ENCODE assay signal across 33 cellular contexts in the genomic region with DNA sequence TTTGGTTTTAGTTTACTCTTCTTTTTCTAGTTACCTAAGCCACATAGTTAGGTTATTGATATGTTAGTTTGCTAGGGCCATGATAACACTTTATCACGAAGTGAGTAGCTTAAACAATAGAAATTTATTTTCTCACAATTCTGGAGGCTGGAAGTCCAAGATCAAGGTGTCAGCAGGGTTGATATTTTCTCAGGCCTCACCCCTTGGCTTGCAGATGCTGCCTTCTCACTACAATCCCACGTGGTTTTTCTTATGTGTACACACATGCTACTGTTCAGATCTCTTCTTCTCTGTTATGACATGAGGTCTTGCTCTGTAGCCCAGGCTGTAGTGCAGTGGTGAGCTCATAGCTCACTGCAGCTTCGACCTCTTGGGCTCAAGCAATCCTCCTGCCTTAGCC.
"Had no signal": no experiment of that assay in that cellular context is flagged by ENCODE, and none has a peak within 500 bp of the region (broad histone marks: within the 10 kb centered on the region; RNA-seq: fewer than 3 reads in every experiment).

No MANE protein-coding gene starts in this region.

- DNase-seq: activated B cell treated with CpG ODN at 0.5 μM for 24 hours; activated CD4-positive, alpha-beta memory T cell treated with anti-CD3 and anti-CD28 coated beads for 36 hours; activated CD4-positive, alpha-beta T cell treated with anti-CD3 and anti-CD28 coated beads for 4 hours; activated CD4-positive, alpha-beta T cell treated with anti-CD3 and anti-CD28 coated beads, Interleukin-2, amount 10 ng/mL, durations not matched to agents 24 days and 14 days; activated CD4-positive, alpha-beta T cell treated with anti-CD3 and anti-CD28 coated beads, Interleukin-2, amount 50 U/mL, for 1 hour; activated CD4-positive, alpha-beta T cell treated with anti-CD3 and anti-CD28 coated beads, Interleukin-2, amount 50 U/mL, for 4 hours; activated CD4-positive, CD25-positive, alpha-beta regulatory T cell treated with anti-CD3 and anti-CD28 coated beads, Interleukin-2, amount 50 U/mL, for 72 hours; activated CD8-positive, alpha-beta memory T cell treated with anti-CD3 and anti-CD28 coated beads, Interleukin-2, amount 50 U/mL, for 4 hours; activated CD8-positive, alpha-beta T cell treated with anti-CD3 and anti-CD28 coated beads for 36 hours; activated effector memory CD4-positive, alpha-beta T cell treated with anti-CD3 and anti-CD28 coated beads, Interleukin-2, amount 50 U/mL, for 16 hours; activated gamma-delta T cell treated with Interleukin-2 at 50 U/mL for 16 hours; activated naive CD4-positive, alpha-beta T cell; activated naive CD4-positive, alpha-beta T cell treated with anti-CD3 and anti-CD28 coated beads for 36 hours; activated naive CD4-positive, alpha-beta T cell treated with anti-CD3 and anti-CD28 coated beads, Interleukin-2, amount 50 U/mL, for 16 hours; activated naive CD8-positive, alpha-beta T cell treated with anti-CD3 and anti-CD28 coated beads for 36 hours; activated T-cell treated with anti-CD3 and anti-CD28 coated beads for 4 hours; activated T-cell treated with anti-CD3 and anti-CD28 coated beads, Interleukin-2, amount 50 U/mL, for 1 hour; activated T-cell treated with anti-CD3 and anti-CD28 coated beads, Interleukin-2, amount 50 U/mL, for 4 hours; activated T-cell treated with anti-CD3 and anti-CD28 coated beads, Interleukin-2, amount 50 U/mL, for 72 hours; adrenal gland; amniotic stem cell; aorta; body of pancreas; brain microvascular endothelial cell; central memory CD4-positive, alpha-beta T cell; T-helper 2 cell; T-helper 9 cell had no signal

- H3K4me3 ChIP-seq: adrenal gland, body of pancreas, breast epithelium had no signal

- H3K36me3 ChIP-seq: adrenal gland, brain microvascular endothelial cell, breast epithelium had no signal

- H3K27me3 ChIP-seq: adrenal gland, body of pancreas, brain microvascular endothelial cell, breast epithelium had no signal

- H3K9me3 ChIP-seq: adrenal gland had no signal

- H3K27ac ChIP-seq: adrenal gland, body of pancreas, brain microvascular endothelial cell, breast epithelium, VCaP had no signal

- ATAC-seq: activated CD8-positive, alpha-beta T cell treated with anti-CD3 and anti-CD28 coated beads for 36 hours; activated naive CD4-positive, alpha-beta T cell treated with anti-CD3 and anti-CD28 coated beads, Interleukin-2, amount 50 U/mL, for 72 hours; activated T-cell treated with anti-CD3 and anti-CD28 coated beads, Interleukin-2, amount 50 U/mL, for 4 hours; activated T-cell treated with anti-CD3 and anti-CD28 coated beads, Interleukin-2, amount 50 U/mL, for 72 hours; activated T-helper 17 cell treated with anti-CD3 and anti-CD28 coated beads, Interleukin-2, amount 50 U/mL, for 72 hours; body of pancreas had no signal

- H3K4me1 ChIP-seq: adrenal gland, body of pancreas, breast epithelium had no signal

- FAIRE-seq: astrocyte, TTC549 had no signal
